In genomic region chr15:40276927-40277326, GRCh38 we compare ENCODE assay signal across 2 cellular contexts.
TF ChIP-seq lines count a peak whose summit lies in the region.

No MANE protein-coding gene starts in this region.

TF ChIP-seq in H1, 55 proteins besides CTCF, POLR2A, EP300 and RAD21:
- no peak for TF ChIP-seq CBX5 (IDR thresholded peaks at IDR 0.05; ENCODE audit: low read depth, low read length)
- no peak for TF ChIP-seq CEBPB (IDR thresholded peaks at IDR 0.05; ENCODE audit: low read depth, low read length)
- TF ChIP-seq JUN (IDR thresholded peaks at IDR 0.05; ENCODE audit: low read depth, low read length) = no peak
- no peak for TF ChIP-seq SP4 (IDR thresholded peaks at IDR 0.05; ENCODE audit: low read length)
- no peak for TF ChIP-seq KDM1A (IDR thresholded peaks at IDR 0.05; ENCODE audit: borderline replicate concordance, low read length)
- TF ChIP-seq, protein P1, sequence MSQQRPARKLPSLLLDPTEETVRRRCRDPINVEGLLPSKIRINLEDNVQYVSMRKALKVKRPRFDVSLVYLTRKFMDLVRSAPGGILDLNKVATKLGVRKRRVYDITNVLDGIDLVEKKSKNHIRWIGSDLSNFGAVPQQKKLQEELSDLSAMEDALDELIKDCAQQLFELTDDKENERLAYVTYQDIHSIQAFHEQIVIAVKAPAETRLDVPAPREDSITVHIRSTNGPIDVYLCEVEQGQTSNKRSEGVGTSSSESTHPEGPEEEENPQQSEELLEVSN (IDR thresholded peaks at IDR 0.05) = no peak
- TF ChIP-seq CHD2 (IDR thresholded peaks at IDR 0.05; ENCODE audit: low read length) = no peak
- no peak for TF ChIP-seq POLR2AphosphoS5 (IDR thresholded peaks at IDR 0.05; ENCODE audit: low read depth, low read length)
- no peak for TF ChIP-seq MAX (IDR thresholded peaks at IDR 0.05)
- no peak for TF ChIP-seq MAFK (IDR thresholded peaks at IDR 0.05; ENCODE audit: low read depth, low read length)
- no peak for TF ChIP-seq SIX5 (IDR thresholded peaks at IDR 0.05; ENCODE audit: low read depth, low read length)
- no peak for TF ChIP-seq CTBP2 (IDR thresholded peaks at IDR 0.05; ENCODE audit: borderline replicate concordance, insufficient read depth, insufficient read length, low read length)
- no peak for TF ChIP-seq CHD1 (IDR thresholded peaks at IDR 0.05; ENCODE audit: low read depth, low read length)
- no peak for TF ChIP-seq CHD7 (IDR thresholded peaks at IDR 0.05; ENCODE audit: insufficient replicate concordance, low read length)
- TF ChIP-seq SP2 (IDR thresholded peaks at IDR 0.05; ENCODE audit: low read length) = no peak
- TF ChIP-seq TCF12 (IDR thresholded peaks at IDR 0.05; ENCODE audit: low read depth, low read length) = no peak
- TF ChIP-seq RFX5 (IDR thresholded peaks at IDR 0.05; ENCODE audit: borderline replicate concordance, low read depth, low read length) = no peak
- no peak for TF ChIP-seq BCL11A (IDR thresholded peaks at IDR 0.05; ENCODE audit: low read depth in 2 of 2, low read length in 2 of 2)
- TF ChIP-seq SP1 (IDR thresholded peaks at IDR 0.05; ENCODE audit: low read depth, low read length) = no peak

TF ChIP-seq in SK-N-SH treated with all-trans-retinoic acid at 6 μM for 48 hours, 23 proteins besides CTCF, POLR2A, EP300 and RAD21:
- TF ChIP-seq ESRRG (CRISPR knock-in tag; IDR thresholded peaks at IDR 0.05) = no peak
- TF ChIP-seq ZC3H10 (CRISPR knock-in tag; IDR thresholded peaks at IDR 0.05) = no peak
- no peak for TF ChIP-seq CSDC2 (CRISPR knock-in tag; IDR thresholded peaks at IDR 0.05)
- TF ChIP-seq OSR1 (CRISPR knock-in tag; IDR thresholded peaks at IDR 0.05) = no peak
- no peak for TF ChIP-seq TOX (CRISPR knock-in tag; IDR thresholded peaks at IDR 0.05; ENCODE audit: borderline replicate concordance)
- TF ChIP-seq, protein P2, sequence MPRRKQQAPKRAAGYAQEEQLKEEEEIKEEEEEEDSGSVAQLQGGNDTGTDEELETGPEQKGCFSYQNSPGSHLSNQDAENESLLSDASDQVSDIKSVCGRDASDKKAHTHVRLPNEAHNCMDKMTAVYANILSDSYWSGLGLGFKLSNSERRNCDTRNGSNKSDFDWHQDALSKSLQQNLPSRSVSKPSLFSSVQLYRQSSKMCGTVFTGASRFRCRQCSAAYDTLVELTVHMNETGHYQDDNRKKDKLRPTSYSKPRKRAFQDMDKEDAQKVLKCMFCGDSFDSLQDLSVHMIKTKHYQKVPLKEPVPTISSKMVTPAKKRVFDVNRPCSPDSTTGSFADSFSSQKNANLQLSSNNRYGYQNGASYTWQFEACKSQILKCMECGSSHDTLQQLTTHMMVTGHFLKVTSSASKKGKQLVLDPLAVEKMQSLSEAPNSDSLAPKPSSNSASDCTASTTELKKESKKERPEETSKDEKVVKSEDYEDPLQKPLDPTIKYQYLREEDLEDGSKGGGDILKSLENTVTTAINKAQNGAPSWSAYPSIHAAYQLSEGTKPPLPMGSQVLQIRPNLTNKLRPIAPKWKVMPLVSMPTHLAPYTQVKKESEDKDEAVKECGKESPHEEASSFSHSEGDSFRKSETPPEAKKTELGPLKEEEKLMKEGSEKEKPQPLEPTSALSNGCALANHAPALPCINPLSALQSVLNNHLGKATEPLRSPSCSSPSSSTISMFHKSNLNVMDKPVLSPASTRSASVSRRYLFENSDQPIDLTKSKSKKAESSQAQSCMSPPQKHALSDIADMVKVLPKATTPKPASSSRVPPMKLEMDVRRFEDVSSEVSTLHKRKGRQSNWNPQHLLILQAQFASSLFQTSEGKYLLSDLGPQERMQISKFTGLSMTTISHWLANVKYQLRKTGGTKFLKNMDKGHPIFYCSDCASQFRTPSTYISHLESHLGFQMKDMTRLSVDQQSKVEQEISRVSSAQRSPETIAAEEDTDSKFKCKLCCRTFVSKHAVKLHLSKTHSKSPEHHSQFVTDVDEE (CRISPR knock-in tag; IDR thresholded peaks at IDR 0.05) = no peak
